In the genomic region with DNA sequence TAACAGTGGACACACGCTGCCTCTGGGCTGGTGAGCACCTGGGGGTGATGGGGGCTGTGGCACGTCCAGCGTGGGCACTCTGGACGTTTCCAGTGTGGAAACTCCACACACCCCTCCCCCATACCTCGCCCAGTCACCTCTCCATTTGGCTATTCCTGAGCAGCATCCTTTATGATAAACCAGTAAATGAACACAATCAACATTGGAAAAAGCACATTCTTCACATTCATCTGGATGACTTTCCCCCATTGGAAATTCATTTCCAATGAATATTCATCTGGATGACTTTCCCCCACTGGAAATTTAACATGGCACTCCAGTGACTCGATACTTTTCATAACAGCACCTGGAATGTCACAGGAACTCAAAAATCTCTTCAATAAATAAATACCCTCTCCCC, we compare ENCODE assay signal across 2 cellular contexts.
TF ChIP-seq lines count a peak whose summit lies in the region.

No MANE protein-coding gene starts in this region.

TF ChIP-seq in GM23338, 12 proteins besides CTCF, POLR2A, EP300 and RAD21 (continued from another document and continues in another):
- TF ChIP-seq, protein P1, sequence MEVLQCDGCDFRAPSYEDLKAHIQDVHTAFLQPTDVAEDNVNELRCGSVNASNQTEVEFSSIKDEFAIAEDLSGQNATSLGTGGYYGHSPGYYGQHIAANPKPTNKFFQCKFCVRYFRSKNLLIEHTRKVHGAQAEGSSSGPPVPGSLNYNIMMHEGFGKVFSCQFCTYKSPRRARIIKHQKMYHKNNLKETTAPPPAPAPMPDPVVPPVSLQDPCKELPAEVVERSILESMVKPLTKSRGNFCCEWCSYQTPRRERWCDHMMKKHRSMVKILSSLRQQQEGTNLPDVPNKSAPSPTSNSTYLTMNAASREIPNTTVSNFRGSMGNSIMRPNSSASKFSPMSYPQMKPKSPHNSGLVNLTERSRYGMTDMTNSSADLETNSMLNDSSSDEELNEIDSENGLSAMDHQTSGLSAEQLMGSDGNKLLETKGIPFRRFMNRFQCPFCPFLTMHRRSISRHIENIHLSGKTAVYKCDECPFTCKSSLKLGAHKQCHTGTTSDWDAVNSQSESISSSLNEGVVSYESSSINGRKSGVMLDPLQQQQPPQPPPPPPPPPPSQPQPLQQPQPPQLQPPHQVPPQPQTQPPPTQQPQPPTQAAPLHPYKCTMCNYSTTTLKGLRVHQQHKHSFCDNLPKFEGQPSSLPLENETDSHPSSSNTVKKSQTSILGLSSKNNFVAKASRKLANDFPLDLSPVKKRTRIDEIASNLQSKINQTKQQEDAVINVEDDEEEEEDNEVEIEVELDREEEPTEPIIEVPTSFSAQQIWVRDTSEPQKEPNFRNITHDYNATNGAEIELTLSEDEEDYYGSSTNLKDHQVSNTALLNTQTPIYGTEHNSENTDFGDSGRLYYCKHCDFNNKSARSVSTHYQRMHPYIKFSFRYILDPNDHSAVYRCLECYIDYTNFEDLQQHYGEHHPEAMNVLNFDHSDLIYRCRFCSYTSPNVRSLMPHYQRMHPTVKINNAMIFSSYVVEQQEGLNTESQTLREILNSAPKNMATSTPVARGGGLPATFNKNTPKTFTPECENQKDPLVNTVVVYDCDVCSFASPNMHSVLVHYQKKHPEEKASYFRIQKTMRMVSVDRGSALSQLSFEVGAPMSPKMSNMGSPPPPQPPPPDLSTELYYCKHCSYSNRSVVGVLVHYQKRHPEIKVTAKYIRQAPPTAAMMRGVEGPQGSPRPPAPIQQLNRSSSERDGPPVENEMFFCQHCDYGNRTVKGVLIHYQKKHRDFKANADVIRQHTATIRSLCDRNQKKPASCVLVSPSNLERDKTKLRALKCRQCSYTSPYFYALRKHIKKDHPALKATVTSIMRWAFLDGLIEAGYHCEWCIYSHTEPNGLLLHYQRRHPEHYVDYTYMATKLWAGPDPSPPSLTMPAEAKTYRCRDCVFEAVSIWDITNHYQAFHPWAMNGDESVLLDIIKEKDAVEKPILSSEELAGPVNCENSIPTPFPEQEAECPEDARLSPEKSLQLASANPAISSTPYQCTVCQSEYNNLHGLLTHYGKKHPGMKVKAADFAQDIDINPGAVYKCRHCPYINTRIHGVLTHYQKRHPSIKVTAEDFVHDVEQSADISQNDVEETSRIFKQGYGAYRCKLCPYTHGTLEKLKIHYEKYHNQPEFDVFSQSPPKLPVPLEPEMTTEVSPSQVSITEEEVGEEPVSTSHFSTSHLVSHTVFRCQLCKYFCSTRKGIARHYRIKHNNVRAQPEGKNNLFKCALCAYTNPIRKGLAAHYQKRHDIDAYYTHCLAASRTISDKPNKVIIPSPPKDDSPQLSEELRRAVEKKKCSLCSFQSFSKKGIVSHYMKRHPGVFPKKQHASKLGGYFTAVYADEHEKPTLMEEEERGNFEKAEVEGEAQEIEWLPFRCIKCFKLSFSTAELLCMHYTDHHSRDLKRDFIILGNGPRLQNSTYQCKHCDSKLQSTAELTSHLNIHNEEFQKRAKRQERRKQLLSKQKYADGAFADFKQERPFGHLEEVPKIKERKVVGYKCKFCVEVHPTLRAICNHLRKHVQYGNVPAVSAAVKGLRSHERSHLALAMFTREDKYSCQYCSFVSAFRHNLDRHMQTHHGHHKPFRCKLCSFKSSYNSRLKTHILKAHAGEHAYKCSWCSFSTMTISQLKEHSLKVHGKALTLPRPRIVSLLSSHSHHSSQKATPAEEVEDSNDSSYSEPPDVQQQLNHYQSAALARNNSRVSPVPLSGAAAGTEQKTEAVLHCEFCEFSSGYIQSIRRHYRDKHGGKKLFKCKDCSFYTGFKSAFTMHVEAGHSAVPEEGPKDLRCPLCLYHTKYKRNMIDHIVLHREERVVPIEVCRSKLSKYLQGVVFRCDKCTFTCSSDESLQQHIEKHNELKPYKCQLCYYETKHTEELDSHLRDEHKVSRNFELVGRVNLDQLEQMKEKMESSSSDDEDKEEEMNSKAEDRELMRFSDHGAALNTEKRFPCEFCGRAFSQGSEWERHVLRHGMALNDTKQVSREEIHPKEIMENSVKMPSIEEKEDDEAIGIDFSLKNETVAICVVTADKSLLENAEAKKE (CRISPR knock-in tag; IDR thresholded peaks at IDR 0.05): no peak
- TF ChIP-seq, protein P2, sequence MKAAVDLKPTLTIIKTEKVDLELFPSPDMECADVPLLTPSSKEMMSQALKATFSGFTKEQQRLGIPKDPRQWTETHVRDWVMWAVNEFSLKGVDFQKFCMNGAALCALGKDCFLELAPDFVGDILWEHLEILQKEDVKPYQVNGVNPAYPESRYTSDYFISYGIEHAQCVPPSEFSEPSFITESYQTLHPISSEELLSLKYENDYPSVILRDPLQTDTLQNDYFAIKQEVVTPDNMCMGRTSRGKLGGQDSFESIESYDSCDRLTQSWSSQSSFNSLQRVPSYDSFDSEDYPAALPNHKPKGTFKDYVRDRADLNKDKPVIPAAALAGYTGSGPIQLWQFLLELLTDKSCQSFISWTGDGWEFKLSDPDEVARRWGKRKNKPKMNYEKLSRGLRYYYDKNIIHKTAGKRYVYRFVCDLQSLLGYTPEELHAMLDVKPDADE (IDR thresholded peaks at IDR 0.05): no peak
- no peak for TF ChIP-seq NANOG (IDR thresholded peaks at IDR 0.05; ENCODE audit: borderline replicate concordance)
- no peak for TF ChIP-seq ZNF114 (CRISPR knock-in tag; IDR thresholded peaks at IDR 0.05)
- TF ChIP-seq CREB1 (CRISPR knock-in tag; IDR thresholded peaks at IDR 0.05; ENCODE audit: low read depth): no peak
- no peak for TF ChIP-seq EZH2phosphoT487 (IDR thresholded peaks at IDR 0.05; ENCODE audit: unreplicated experiment)
- TF ChIP-seq, protein P3, sequence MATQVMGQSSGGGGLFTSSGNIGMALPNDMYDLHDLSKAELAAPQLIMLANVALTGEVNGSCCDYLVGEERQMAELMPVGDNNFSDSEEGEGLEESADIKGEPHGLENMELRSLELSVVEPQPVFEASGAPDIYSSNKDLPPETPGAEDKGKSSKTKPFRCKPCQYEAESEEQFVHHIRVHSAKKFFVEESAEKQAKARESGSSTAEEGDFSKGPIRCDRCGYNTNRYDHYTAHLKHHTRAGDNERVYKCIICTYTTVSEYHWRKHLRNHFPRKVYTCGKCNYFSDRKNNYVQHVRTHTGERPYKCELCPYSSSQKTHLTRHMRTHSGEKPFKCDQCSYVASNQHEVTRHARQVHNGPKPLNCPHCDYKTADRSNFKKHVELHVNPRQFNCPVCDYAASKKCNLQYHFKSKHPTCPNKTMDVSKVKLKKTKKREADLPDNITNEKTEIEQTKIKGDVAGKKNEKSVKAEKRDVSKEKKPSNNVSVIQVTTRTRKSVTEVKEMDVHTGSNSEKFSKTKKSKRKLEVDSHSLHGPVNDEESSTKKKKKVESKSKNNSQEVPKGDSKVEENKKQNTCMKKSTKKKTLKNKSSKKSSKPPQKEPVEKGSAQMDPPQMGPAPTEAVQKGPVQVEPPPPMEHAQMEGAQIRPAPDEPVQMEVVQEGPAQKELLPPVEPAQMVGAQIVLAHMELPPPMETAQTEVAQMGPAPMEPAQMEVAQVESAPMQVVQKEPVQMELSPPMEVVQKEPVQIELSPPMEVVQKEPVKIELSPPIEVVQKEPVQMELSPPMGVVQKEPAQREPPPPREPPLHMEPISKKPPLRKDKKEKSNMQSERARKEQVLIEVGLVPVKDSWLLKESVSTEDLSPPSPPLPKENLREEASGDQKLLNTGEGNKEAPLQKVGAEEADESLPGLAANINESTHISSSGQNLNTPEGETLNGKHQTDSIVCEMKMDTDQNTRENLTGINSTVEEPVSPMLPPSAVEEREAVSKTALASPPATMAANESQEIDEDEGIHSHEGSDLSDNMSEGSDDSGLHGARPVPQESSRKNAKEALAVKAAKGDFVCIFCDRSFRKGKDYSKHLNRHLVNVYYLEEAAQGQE (IDR thresholded peaks at IDR 0.05; ENCODE audit: unreplicated experiment): no peak
- no peak for TF ChIP-seq STAT1 (IDR thresholded peaks at IDR 0.05; ENCODE audit: unreplicated experiment)
- TF ChIP-seq POLR2AphosphoS5 (IDR thresholded peaks at IDR 0.05; ENCODE audit: low read depth): no peak
- no peak for TF ChIP-seq JUNB (IDR thresholded peaks at IDR 0.05; ENCODE audit: unreplicated experiment)

TF ChIP-seq in IMR-90, 13 proteins besides CTCF, POLR2A, EP300 and RAD21 (continued from another document):
- TF ChIP-seq, protein P4, sequence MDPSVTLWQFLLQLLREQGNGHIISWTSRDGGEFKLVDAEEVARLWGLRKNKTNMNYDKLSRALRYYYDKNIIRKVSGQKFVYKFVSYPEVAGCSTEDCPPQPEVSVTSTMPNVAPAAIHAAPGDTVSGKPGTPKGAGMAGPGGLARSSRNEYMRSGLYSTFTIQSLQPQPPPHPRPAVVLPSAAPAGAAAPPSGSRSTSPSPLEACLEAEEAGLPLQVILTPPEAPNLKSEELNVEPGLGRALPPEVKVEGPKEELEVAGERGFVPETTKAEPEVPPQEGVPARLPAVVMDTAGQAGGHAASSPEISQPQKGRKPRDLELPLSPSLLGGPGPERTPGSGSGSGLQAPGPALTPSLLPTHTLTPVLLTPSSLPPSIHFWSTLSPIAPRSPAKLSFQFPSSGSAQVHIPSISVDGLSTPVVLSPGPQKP (IDR thresholded peaks at IDR 0.05; ENCODE audit: borderline replicate concordance, low read depth, low read length): no peak
- TF ChIP-seq RCOR1 (IDR thresholded peaks at IDR 0.05; ENCODE audit: insufficient replicate concordance, low read length): no peak
- no peak for TF ChIP-seq CHD1 (IDR thresholded peaks at IDR 0.05; ENCODE audit: low read depth, low read length)
- no peak for TF ChIP-seq CEBPB (IDR thresholded peaks at IDR 0.05; ENCODE audit: low read depth, low read length)
- no peak for TF ChIP-seq MXI1 (IDR thresholded peaks at IDR 0.05; ENCODE audit: borderline replicate concordance, low read depth, low read length)
- TF ChIP-seq FOS (IDR thresholded peaks at IDR 0.05; ENCODE audit: low read depth, low read length): no peak
- TF ChIP-seq MAZ (IDR thresholded peaks at IDR 0.05; ENCODE audit: borderline replicate concordance, low read depth, low read length): no peak
- no peak for TF ChIP-seq SMC3 (IDR thresholded peaks at IDR 0.05; ENCODE audit: low read depth, low read length)
- TF ChIP-seq NFE2L2 (IDR thresholded peaks at IDR 0.05; ENCODE audit: low read depth, low read length): no peak
- TF ChIP-seq, protein P5, sequence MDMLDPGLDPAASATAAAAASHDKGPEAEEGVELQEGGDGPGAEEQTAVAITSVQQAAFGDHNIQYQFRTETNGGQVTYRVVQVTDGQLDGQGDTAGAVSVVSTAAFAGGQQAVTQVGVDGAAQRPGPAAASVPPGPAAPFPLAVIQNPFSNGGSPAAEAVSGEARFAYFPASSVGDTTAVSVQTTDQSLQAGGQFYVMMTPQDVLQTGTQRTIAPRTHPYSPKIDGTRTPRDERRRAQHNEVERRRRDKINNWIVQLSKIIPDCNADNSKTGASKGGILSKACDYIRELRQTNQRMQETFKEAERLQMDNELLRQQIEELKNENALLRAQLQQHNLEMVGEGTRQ (IDR thresholded peaks at IDR 0.05; ENCODE audit: low read depth, low read length): no peak
